ENCODE assay signal across 1 cellular context in genomic region chr9:124389146-124389939, GRCh38.
A peak's percentile ranks its signal among the peaks of the same experiment; 100 is the strongest.
TF ChIP-seq lines count a peak whose summit lies in the region.

No MANE protein-coding gene starts in this region.

TF ChIP-seq in HepG2, 621 proteins besides CTCF, POLR2A, EP300 and RAD21:
- TF ChIP-seq MAF1 (CRISPR knock-in tag; IDR thresholded peaks at IDR 0.05; ENCODE audit: borderline replicate concordance), result no peak
- TF ChIP-seq MIER3 (CRISPR knock-in tag; IDR thresholded peaks at IDR 0.05; ENCODE audit: borderline replicate concordance), result no peak
- peak; percentile 33; the same call in 1 of the 2 replicates for TF ChIP-seq ZNF687 (CRISPR knock-in tag; IDR thresholded peaks at IDR 0.05)
TF ChIP-seq in HepG2: peak in this region for 1.
